In the genomic region with DNA sequence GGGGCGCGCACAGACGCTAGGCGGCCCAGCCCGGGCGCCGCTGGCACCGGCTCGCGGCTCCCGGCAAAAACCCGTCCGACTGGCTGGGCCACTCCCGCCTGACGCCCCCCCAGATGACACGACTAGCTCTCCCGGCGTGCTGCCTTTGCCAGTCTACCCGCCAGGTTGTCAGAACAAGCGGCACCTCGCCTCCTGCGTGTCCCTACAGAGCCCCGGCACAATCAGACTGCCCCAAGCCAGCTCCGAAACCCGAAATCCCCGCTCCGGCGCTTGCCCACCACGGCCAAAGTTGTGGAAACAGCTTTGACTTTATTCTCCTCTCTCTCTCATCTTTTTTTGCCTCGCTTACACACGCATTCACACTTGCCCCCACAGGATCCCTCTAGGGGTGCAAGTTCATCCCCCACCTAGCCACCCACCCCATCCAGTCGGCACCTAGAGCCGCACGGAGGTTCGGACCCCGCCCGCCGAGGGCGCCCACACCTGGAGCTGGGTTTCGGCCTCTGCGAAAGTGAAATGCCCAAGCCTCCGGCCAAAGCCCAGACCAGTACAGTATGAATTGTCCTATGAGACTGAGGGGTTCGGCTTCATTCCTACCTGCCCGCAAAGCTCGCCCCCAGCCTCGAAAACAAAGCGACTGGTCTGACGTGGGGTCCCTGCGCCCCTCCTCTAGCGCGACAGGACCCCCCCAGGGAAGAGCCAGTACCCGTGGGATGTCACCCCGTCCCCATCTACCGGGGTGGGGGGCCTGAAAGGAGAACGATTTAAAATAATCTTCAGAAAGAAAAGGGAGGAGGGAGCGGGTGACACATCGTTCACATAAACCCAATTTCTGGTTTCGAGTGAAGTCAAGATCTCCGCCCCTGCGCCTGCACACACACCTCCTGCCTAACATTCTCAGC, we compare ENCODE assay signal across 8 cellular contexts. TPM values are rescaled to one million over a fixed set of nuclear protein-coding genes. Genes with fewer than 3 reads are reported as not detected.
DNase-seq lines count a peak whose midpoint lies in the region; ATAC-seq and TF ChIP-seq lines count a peak whose summit lies in the region.

No MANE protein-coding gene starts in this region.

- H3K9ac ChIP-seq in KMS-11, result peak overlapping the region; percentile 60; the same call in 1 of the 2 replicates

- peak overlapping the region; percentile 100 for H3K4me2 ChIP-seq in KMS-11

- H3K27me3 Mint-ChIP-seq in brain (peaks cover 99% of the 10 kb centered on the region), memory B cell (peaks cover 39% of the 10 kb centered on the region)

- H2AFZ ChIP-seq in KMS-11 (ENCODE audit: low read depth), result peak overlapping the region; percentile 76

- H4K20me1 ChIP-seq in KMS-11 (ENCODE audit: insufficient read depth), result no peaks in the 10 kb centered on the region

- H3K27ac Mint-ChIP-seq in brain, result peak overlapping the region in 3 of 5 experiments; percentile 91 to 96 (median 94)
- peak overlapping the region; percentile 86 for H3K27ac Mint-ChIP-seq in memory B cell

- H3K79me2 ChIP-seq in KMS-11 (ENCODE audit: insufficient read depth, low read depth), result no peaks in the 10 kb centered on the region

- peaks cover 0 to 14% (median 12%) of the 10 kb centered on the region in 5 experiments for H3K9me3 Mint-ChIP-seq in brain
- H3K9me3 Mint-ChIP-seq in memory B cell, result peaks cover 16% of the 10 kb centered on the region

- no peak for DNase-seq in AG09309 (ENCODE audit: low read depth)
- peak in 1 of 2 donors; percentile 35 for DNase-seq in memory B cell (ENCODE audit: low spot score in 2 of 2)
- no peak for DNase-seq in iPS-NIHi7 (ENCODE audit: extremely low spot score)
- no peak for DNase-seq in COLO829 (ENCODE audit: low spot score)

- H3K36me3 Mint-ChIP-seq in brain (peaks cover 3% of the 10 kb centered on the region), memory B cell (peaks cover 15% of the 10 kb centered on the region)

- peak overlapping the region; percentile 67 for H3K27ac ChIP-seq in KMS-11

- H3K4me3 ChIP-seq in AG09309 (ENCODE audit: control insufficient read depth, low read depth, low read length) (peak overlapping the region; percentile 66), KMS-11 (IDR thresholded peaks at IDR 0.05; ENCODE audit: insufficient read depth, low read depth, low read length) (peak overlapping the region; percentile 52)

- H3K4me3 Mint-ChIP-seq in brain (peak overlapping the region; percentile 81 to 93 (median 87)), memory B cell (peak overlapping the region; percentile 73)

- H3K36me3 ChIP-seq in KMS-11 (ENCODE audit: insufficient read depth), result no peaks in the 10 kb centered on the region

- H3K4me1 ChIP-seq in KMS-11 (ENCODE audit: low read depth, poor library complexity, severe bottlenecking), result peaks cover 21% of the 10 kb centered on the region

- peak; percentile 21 for ATAC-seq in GM19025 (IDR thresholded peaks at IDR 0.05; ENCODE audit: low read depth, unreplicated experiment)
- peak; percentile 15 for ATAC-seq in memory B cell (ENCODE audit: low read depth)
- ATAC-seq in HG02970 (IDR thresholded peaks at IDR 0.05; ENCODE audit: low FRiP score, unreplicated experiment), result no peak

- peaks cover 72% of the 10 kb centered on the region for H3K4me1 Mint-ChIP-seq in brain
- H3K4me1 Mint-ChIP-seq in memory B cell, result peaks cover 14% of the 10 kb centered on the region

- H3K27me3 ChIP-seq in KMS-11 (ENCODE audit: insufficient read depth, low read depth), result no peaks in the 10 kb centered on the region

- TF ChIP-seq CTCF in AG09309 (IDR thresholded peaks at IDR 0.05; ENCODE audit: control insufficient read depth, insufficient read depth, low read depth, low read length, missing control alignments) (no peak), KMS-11 (conservative IDR thresholded peaks at IDR 0.05; ENCODE audit: low read depth, low read length) (no peak), brain (conservative IDR thresholded peaks at IDR 0.05) (no peak)

RNA-seq across cellular contexts. Expression of a gene that starts 1.7 kb away (rescaled TPM):
- polyA plus RNA-seq in brain (ENCODE audit: insufficient read depth, low read depth, low replicate concordance), result 18.1 TPM
